Comparison of ENCODE assay signal across 8 cellular contexts in genomic region chr10:133388973-133389818, GRCh38. TPM values are rescaled to one million over a fixed set of nuclear protein-coding genes. Genes with fewer than 3 reads are reported as not detected.
DNase-seq lines count a peak whose midpoint lies in the region; ATAC-seq and TF ChIP-seq lines count a peak whose summit lies in the region.

No MANE protein-coding gene starts in this region.

- H3K9me3 ChIP-seq in colonic mucosa (no peaks in the 10 kb centered on the region), upper lobe of left lung (no peaks in the 10 kb centered on the region)

- no peak for TF ChIP-seq CTCF in colonic mucosa (IDR thresholded peaks at IDR 0.05)
- TF ChIP-seq CTCF in upper lobe of left lung (IDR thresholded peaks at IDR 0.05), result no peak
- no peak for TF ChIP-seq CTCF in foreskin fibroblast (IDR thresholded peaks at IDR 0.05; ENCODE audit: low read depth, low read length)

- peak; percentile 64 for ATAC-seq in activated CD4-positive, alpha-beta T cell treated with anti-CD3 and anti-CD28 coated beads for 36 hours
- ATAC-seq in HG02884 (IDR thresholded peaks at IDR 0.05; ENCODE audit: unreplicated experiment) (peak; percentile 85), upper lobe of left lung (ENCODE audit: low FRiP score in 2 of 2) (no peak)

- no peak for TF ChIP-seq EP300 in upper lobe of left lung (IDR thresholded peaks at IDR 0.05)

- H3K27me3 Mint-ChIP-seq in activated CD4-positive, alpha-beta T cell treated with anti-CD3 and anti-CD28 coated beads for 36 hours, result no peaks in the 10 kb centered on the region

- DNase-seq in activated CD4-positive, alpha-beta T cell treated with anti-CD3 and anti-CD28 coated beads for 36 hours, result peak; percentile 74
- DNase-seq in activated CD4-positive, alpha-beta T cell treated with anti-CD3 and anti-CD28 coated beads for 1 hour, result no peak
- DNase-seq in OCI-M1 (lab: John Stamatoyannopoulos, UW) (peak; percentile 76), colonic mucosa (no peak), upper lobe of left lung (peak in 1 of 2 donors; percentile 87), foreskin fibroblast (no peak), NCI-H2227 treated with DMSO at 0.1 percent for 48 hours (lab: John Stamatoyannopoulos, UW) (no peak)

- peak overlapping the region; percentile 72 for H3K4me3 Mint-ChIP-seq in activated CD4-positive, alpha-beta T cell treated with anti-CD3 and anti-CD28 coated beads for 36 hours

- H3K9me3 Mint-ChIP-seq in activated CD4-positive, alpha-beta T cell treated with anti-CD3 and anti-CD28 coated beads for 36 hours (ENCODE audit: low read depth), result no peaks in the 10 kb centered on the region

- H3K4me3 ChIP-seq in colonic mucosa (peak overlapping the region; percentile 7), upper lobe of left lung (peak overlapping the region in 3 of 4 donors; percentile 12 to 26 (median 25)), foreskin fibroblast (ENCODE audit: low read depth in 1 of 2, low read length in 2 of 2) (no peak overlapping the region)

- peak overlapping the region in 1 of 2 donors; percentile 16 for H3K9ac ChIP-seq in colonic mucosa (ENCODE audit: low read depth in 2 of 2, low read length in 2 of 2)

- peaks cover 2% of the 10 kb centered on the region for H3K36me3 Mint-ChIP-seq in activated CD4-positive, alpha-beta T cell treated with anti-CD3 and anti-CD28 coated beads for 36 hours (ENCODE audit: low read depth)

- H3K36me3 ChIP-seq in colonic mucosa (no peaks in the 10 kb centered on the region), upper lobe of left lung (peaks cover 0 to 13% (median 4%) of the 10 kb centered on the region in 4 donors)

- no peaks in the 10 kb centered on the region for H3K27me3 ChIP-seq in colonic mucosa
- H3K27me3 ChIP-seq in upper lobe of left lung, result no peaks in the 10 kb centered on the region

- H3K4me1 ChIP-seq in colonic mucosa (no peaks in the 10 kb centered on the region), upper lobe of left lung (peaks cover 0 to 7% (median 5%) of the 10 kb centered on the region in 4 donors)

- H3K27ac ChIP-seq in colonic mucosa (peak overlapping the region; percentile 72), upper lobe of left lung (peak overlapping the region in 3 of 4 donors; percentile 35 to 67 (median 56))

- CTCF ChIA-PET in activated CD4-positive, alpha-beta T cell treated with anti-CD3 and anti-CD28 coated beads for 36 hours (lab: Charles Lee), result interaction anchor here (0.8 to 1.0 kb wide), 2 partner anchors 62 to 941 kb away, joined by 3 read pairs; no protein-coding TSS in a partner anchor

- intact Hi-C loops in activated CD4-positive, alpha-beta T cell treated with anti-CD3 and anti-CD28 coated beads for 36 hours (cut with DNase I, micrococcal nuclease), result loop anchor here in 1 of 2 experiments (1.0 kb wide), 1 partner anchor 11 kb away; no protein-coding TSS in a partner anchor
- intact Hi-C loops in colonic mucosa (cut with DNase I), result no loop called here

- POLR2A ChIA-PET in activated CD4-positive, alpha-beta T cell treated with anti-CD3 and anti-CD28 coated beads for 36 hours (lab: Charles Lee), result interaction anchor here (1.4 kb wide), 2 partner anchors 9 to 16 kb away, joined by 3 read pairs; partner anchors contain the start of gene ECHS1

- TF ChIP-seq POLR2A in upper lobe of left lung (IDR thresholded peaks at IDR 0.05), result peak in 1 of 4 donors; percentile 9

- WGBS in upper lobe of left lung, 2 donors, result 80 to 94% methylated on average over 22 to 39 of the region's 39 CpGs

- peaks cover 39% of the 10 kb centered on the region for H3K4me1 Mint-ChIP-seq in activated CD4-positive, alpha-beta T cell treated with anti-CD3 and anti-CD28 coated beads for 36 hours

- peak overlapping the region; percentile 91 for H3K27ac Mint-ChIP-seq in activated CD4-positive, alpha-beta T cell treated with anti-CD3 and anti-CD28 coated beads for 36 hours

RNA-seq across cellular contexts. Expression of gene MTG1, which starts 4.8 kb away (rescaled TPM):
- 10 to 100 TPM; 46.9 to 52.1 TPM for total RNA-seq in activated CD4-positive, alpha-beta T cell treated with anti-CD3 and anti-CD28 coated beads for 36 hours
- total RNA-seq in colonic mucosa (10 to 100 TPM; 31.2 to 59.5 TPM), upper lobe of left lung (100 to 1,000 TPM in 1 of 6 donors, 10 to 100 TPM in 5; 21.0 to 155 (median 40.8) TPM)

RNA-seq across cellular contexts. Expression of gene PAOX, which starts 10.1 kb away (rescaled TPM):
- total RNA-seq in activated CD4-positive, alpha-beta T cell treated with anti-CD3 and anti-CD28 coated beads for 36 hours, result 1 to 10 TPM; 3.0 to 6.2 TPM
- total RNA-seq in colonic mucosa (1 to 10 TPM; 3.5 to 5.8 TPM), upper lobe of left lung (10 to 100 TPM in 3 of 6 donors, 1 to 10 TPM in 3; 4.7 to 24.1 (median 10.3) TPM)

RNA-seq across cellular contexts. Expression of gene ECHS1, which starts 16.0 kb away (rescaled TPM):
- total RNA-seq in activated CD4-positive, alpha-beta T cell treated with anti-CD3 and anti-CD28 coated beads for 36 hours, result 10 to 100 TPM; 42.0 to 56.7 TPM
- total RNA-seq in colonic mucosa (100 to 1,000 TPM; 188 to 214 TPM), upper lobe of left lung (10 to 100 TPM; 32.5 to 69.6 (median 53.2) TPM)

RNA-seq across cellular contexts. Expression of gene FUOM, which starts 31.4 kb away (rescaled TPM):
- total RNA-seq in activated CD4-positive, alpha-beta T cell treated with anti-CD3 and anti-CD28 coated beads for 36 hours, result 10 to 100 TPM; 28.3 to 37.0 TPM
- 10 to 100 TPM; 16.9 to 23.3 TPM for total RNA-seq in colonic mucosa
- total RNA-seq in upper lobe of left lung, result 10 to 100 TPM; 15.4 to 37.5 (median 26.0) TPM

RNA-seq across cellular contexts. Expression of gene SPRN, which starts 35.2 kb away (rescaled TPM):
- total RNA-seq in activated CD4-positive, alpha-beta T cell treated with anti-CD3 and anti-CD28 coated beads for 36 hours, result not detected
- not detected for total RNA-seq in colonic mucosa
- total RNA-seq in upper lobe of left lung, result under 1 TPM in 1 of 6 donors, not detected in 5; 0.20 TPM

Comparison
In these comparisons a context has a peak if more than half of its experiments do, and no peak if none do; other contexts are left out.
1. DNase-seq: peak in activated CD4-positive, alpha-beta T cell treated with anti-CD3 and anti-CD28 coated beads for 36 hours (single experiment) and OCI-M1 (single experiment); none in activated CD4-positive, alpha-beta T cell treated with anti-CD3 and anti-CD28 coated beads for 1 hour (single experiment), colonic mucosa (single experiment), foreskin fibroblast (0 of 2) and NCI-H2227 treated with DMSO at 0.1 percent for 48 hours (single experiment).
2. ATAC-seq: peak in activated CD4-positive, alpha-beta T cell treated with anti-CD3 and anti-CD28 coated beads for 36 hours (single experiment) and HG02884 (single experiment); none in upper lobe of left lung (0 of 2).
3. H3K4me3 ChIP-seq: peak in colonic mucosa (single experiment) and upper lobe of left lung (3 of 4); none in foreskin fibroblast (0 of 2).